1 cellular context compared by ENCODE assay signal in genomic region chr10:102467318-102467717, GRCh38.
A peak's percentile ranks its signal among the peaks of the same experiment; 100 is the strongest.
TF ChIP-seq lines count a peak whose summit lies in the region.

No MANE protein-coding gene starts in this region.

TF ChIP-seq in K562, 482 proteins besides CTCF, POLR2A, EP300 and RAD21:
- TF ChIP-seq ZC3H8 (IDR thresholded peaks at IDR 0.05) (no peak), YY1 (IDR thresholded peaks at IDR 0.05; ENCODE audit: borderline replicate concordance in 1 of 3, control insufficient read depth in 1 of 3, extremely low read depth in 1 of 3, insufficient read depth in 3 of 3, insufficient read length in 1 of 3, insufficient replicate concordance in 2 of 3, low read depth in 1 of 3, low read length in 2 of 3) (no peak), ZBTB40 (IDR thresholded peaks at IDR 0.05) (peak; percentile 86), ZBTB40 (CRISPR knock-in tag; IDR thresholded peaks at IDR 0.05) (peak; percentile 89)
